1 cellular context compared by ENCODE assay signal in genomic region chr14:55411426-55412389, GRCh38.
TF ChIP-seq lines count a peak whose summit lies in the region.

TSS of gene ATG14 (minus strand) at chr14:55411830. CDS start at chr14:55411822, 8 bp downstream.

TF ChIP-seq in GM12878, 131 proteins besides CTCF, POLR2A, EP300 and RAD21 (continued from another document and continues in another):
- TF ChIP-seq BMI1 (IDR thresholded peaks at IDR 0.05; ENCODE audit: borderline replicate concordance) = no peak
- no peak for TF ChIP-seq KDM1A (IDR thresholded peaks at IDR 0.05; ENCODE audit: borderline replicate concordance)
- no peak for TF ChIP-seq MTA3 (IDR thresholded peaks at IDR 0.05; ENCODE audit: borderline replicate concordance, low read length)
- peak; percentile 77; the same call in 1 of the 2 replicates for TF ChIP-seq ATF3 (IDR thresholded peaks at IDR 0.05; ENCODE audit: borderline replicate concordance, extremely low read depth, low read depth, low read length)
- TF ChIP-seq NFIC (IDR thresholded peaks at IDR 0.05; ENCODE audit: low read depth, low read length) = peak; percentile 63; the same call in 1 of the 2 replicates
- 0 out of 2 replicates have a peak, but pooled peaks have one; percentile 32 for TF ChIP-seq TBL1XR1 (IDR thresholded peaks at IDR 0.05; ENCODE audit: low read depth, low read length)
- TF ChIP-seq NFXL1 (IDR thresholded peaks at IDR 0.05; ENCODE audit: borderline replicate concordance) = no peak
- peak; percentile 57; the same call in 1 of the 2 replicates for TF ChIP-seq TCF7 (IDR thresholded peaks at IDR 0.05; ENCODE audit: borderline replicate concordance)
- TF ChIP-seq TCF3 (IDR thresholded peaks at IDR 0.05; ENCODE audit: borderline replicate concordance, insufficient read depth, low read depth, low read length) = no peak
- TF ChIP-seq BHLHE40 (IDR thresholded peaks at IDR 0.05; ENCODE audit: borderline replicate concordance in 1 of 2, low read depth in 2 of 2, low read length in 1 of 2) = peak; percentile 40 to 42; a peak in 1 of 4 replicates
- TF ChIP-seq CBFB (IDR thresholded peaks at IDR 0.05; ENCODE audit: low read depth) = peak; percentile 49; the same call in 1 of the 2 replicates
- TF ChIP-seq HDAC6 (IDR thresholded peaks at IDR 0.05; ENCODE audit: unreplicated experiment) = no peak
- TF ChIP-seq STAT3 (IDR thresholded peaks at IDR 0.05; ENCODE audit: low read depth, low read length) = no peak
- TF ChIP-seq MXI1 (IDR thresholded peaks at IDR 0.05; ENCODE audit: low read depth, low read length) = peak; percentile 94
- TF ChIP-seq ZNF687 (IDR thresholded peaks at IDR 0.05) = peak; percentile 84
- no peak for TF ChIP-seq REST (IDR thresholded peaks at IDR 0.05; ENCODE audit: low read depth, low read length)
- no peak for TF ChIP-seq CBX3 (IDR thresholded peaks at IDR 0.05; ENCODE audit: borderline replicate concordance, low read depth)
- no peak for TF ChIP-seq ZNF217 (IDR thresholded peaks at IDR 0.05)
- no peak for TF ChIP-seq SREBF1 (IDR thresholded peaks at IDR 0.05; ENCODE audit: low read length)
- no peak for TF ChIP-seq NRF1 (conservative IDR thresholded peaks at IDR 0.05; ENCODE audit: low read depth, low read length)
- peak; percentile 71; the same call in 1 of the 2 replicates for TF ChIP-seq CHD2 (IDR thresholded peaks at IDR 0.05; ENCODE audit: borderline replicate concordance, low read depth, low read length)
- TF ChIP-seq ZNF384 (IDR thresholded peaks at IDR 0.05; ENCODE audit: borderline replicate concordance, low read depth, low read length) = no peak
- no peak for TF ChIP-seq NR2F1 (conservative IDR thresholded peaks at IDR 0.05)
- TF ChIP-seq NBN (IDR thresholded peaks at IDR 0.05) = 0 out of 2 replicates have a peak, but pooled peaks have one; percentile 62
- TF ChIP-seq NFYA (IDR thresholded peaks at IDR 0.05; ENCODE audit: borderline replicate concordance, low read depth, low read length) = no peak
- TF ChIP-seq EED (IDR thresholded peaks at IDR 0.05; ENCODE audit: low read depth) = peak; percentile 25; the same call in 1 of the 2 replicates
- TF ChIP-seq ETV6 (conservative IDR thresholded peaks at IDR 0.05 in 1 of 2, IDR thresholded peaks at IDR 0.05 in 1 of 2; ENCODE audit: borderline replicate concordance in 1 of 2, low read depth in 1 of 2) = no peak
- TF ChIP-seq IKZF2 (IDR thresholded peaks at IDR 0.05) = peak; percentile 24 to 29; a peak in 3 of 4 replicates
- no peak for TF ChIP-seq E4F1 (IDR thresholded peaks at IDR 0.05; ENCODE audit: borderline replicate concordance, partially characterized antibody)
- TF ChIP-seq POLR2AphosphoS5 (IDR thresholded peaks at IDR 0.05; ENCODE audit: low read length) = peak; percentile 73
- 0 out of 4 replicates have a peak, but pooled peaks of 1 of the 2 experiments have one; percentile 34 for TF ChIP-seq SRF (IDR thresholded peaks at IDR 0.05; ENCODE audit: low read depth in 2 of 2, low read length in 2 of 2)
- no peak for TF ChIP-seq CEBPB (IDR thresholded peaks at IDR 0.05; ENCODE audit: borderline replicate concordance in 1 of 2, low read depth in 2 of 2, low read length in 2 of 2)
- TF ChIP-seq PRDM15 (CRISPR knock-in tag; IDR thresholded peaks at IDR 0.05) = no peak
- peak; percentile 35; the same call in 1 of the 2 replicates for TF ChIP-seq PML (IDR thresholded peaks at IDR 0.05; ENCODE audit: low read length)
- peak; percentile 60 for TF ChIP-seq SIX5 (IDR thresholded peaks at IDR 0.05; ENCODE audit: low read depth, low read length, severe bottlenecking)
- TF ChIP-seq CREB1 (IDR thresholded peaks at IDR 0.05; ENCODE audit: low read depth) = 0 out of 2 replicates have a peak, but pooled peaks have one; percentile 59
- TF ChIP-seq NKRF (conservative IDR thresholded peaks at IDR 0.05) = peak; percentile 97
- TF ChIP-seq SUPT20H (IDR thresholded peaks at IDR 0.05; ENCODE audit: borderline replicate concordance, control insufficient read depth, low read depth, low read length) = no peak
- no peak for TF ChIP-seq SMC3 (IDR thresholded peaks at IDR 0.05; ENCODE audit: borderline replicate concordance, low read length)
- no peak for TF ChIP-seq JUND (IDR thresholded peaks at IDR 0.05; ENCODE audit: low read depth, low read length)
- no peak for TF ChIP-seq GABPA (IDR thresholded peaks at IDR 0.05; ENCODE audit: low read depth)
